Comparison of ENCODE assay signal across 10 cellular contexts in genomic region chr20:35410613-35411012, GRCh38. TPM values are rescaled to one million over a fixed set of nuclear protein-coding genes. Genes with fewer than 3 reads are reported as not detected.
A peak's percentile ranks its signal among the peaks of the same experiment; 100 is the strongest.
DNase-seq lines count a peak whose midpoint lies in the region; ATAC-seq and TF ChIP-seq lines count a peak whose summit lies in the region.
"Had no signal": no experiment of that assay in that cellular context is flagged by ENCODE, and none has a peak within 500 bp of the region (broad histone marks: within the 10 kb centered on the region; RNA-seq: fewer than 3 reads in every experiment).

No MANE protein-coding gene starts in this region.

- DNase-seq in T-helper 2 cell treated with Interferon-gamma antibody and Interleukin-4, amounts not matched to agents 5 μg/mL and 100 μg/mL, for 36 hours (ENCODE audit: low spot score), result no peak
- no peak for DNase-seq in T-helper 2 cell
- no peak for DNase-seq in RWPE1 (ENCODE audit: low spot score)
- DNase-seq in esophagus squamous epithelium (lab: John Stamatoyannopoulos, UW), result no peak
- DNase-seq in skeletal muscle cell (ENCODE audit: low read depth), result no peak
- DNase-seq in suprapubic skin (ENCODE audit: low spot score in 2 of 2), result no peak
- DNase-seq: activated CD4-positive, alpha-beta T cell treated with anti-CD3 and anti-CD28 coated beads for 48 hours had no signal

- H3K27ac ChIP-seq in RWPE1, result 0 out of 2 replicates have a peak overlapping the region, but pooled peaks have one; percentile 11
- no peak overlapping the region for H3K27ac ChIP-seq in esophagus squamous epithelium
- H3K27ac ChIP-seq in suprapubic skin, result no peak overlapping the region

- H3K27me3 ChIP-seq in esophagus squamous epithelium (no peaks in the 10 kb centered on the region), suprapubic skin (no peaks in the 10 kb centered on the region)
- H3K27me3 ChIP-seq: tibial nerve had no signal

- no peak for TF ChIP-seq EP300 in suprapubic skin (IDR thresholded peaks at IDR 0.05)

- H3K36me3 ChIP-seq in esophagus squamous epithelium, result peaks cover 6 to 47% (median 13%) of the 10 kb centered on the region in 3 donors
- peaks cover 37% of the 10 kb centered on the region for H3K36me3 ChIP-seq in suprapubic skin

- H3K27ac Mint-ChIP-seq in T-helper 2 cell treated with Interferon-gamma antibody and Interleukin-4, amounts not matched to agents 5 μg/mL and 100 μg/mL, for 36 hours, result peak overlapping the region; percentile 93

- H3K4me1 Mint-ChIP-seq in T-helper 2 cell treated with Interferon-gamma antibody and Interleukin-4, amounts not matched to agents 5 μg/mL and 100 μg/mL, for 36 hours (ENCODE audit: low read depth), result peaks cover 12% of the 10 kb centered on the region

- no peaks in the 10 kb centered on the region for H3K27me3 Mint-ChIP-seq in T-helper 2 cell treated with Interferon-gamma antibody and Interleukin-4, amounts not matched to agents 5 μg/mL and 100 μg/mL, for 36 hours (ENCODE audit: low read depth)

- peaks cover 7% of the 10 kb centered on the region for H3K9me3 Mint-ChIP-seq in T-helper 2 cell treated with Interferon-gamma antibody and Interleukin-4, amounts not matched to agents 5 μg/mL and 100 μg/mL, for 36 hours

- H3K4me3 ChIP-seq in esophagus squamous epithelium, result peak overlapping the region in 3 of 4 donors; percentile 79 to 85 (median 84)
- peak overlapping the region; percentile 94 for H3K4me3 ChIP-seq in skeletal muscle cell (ENCODE audit: low read depth, low read length)
- no peak overlapping the region for H3K4me3 ChIP-seq in suprapubic skin

- TF ChIP-seq CTCF in RWPE1 (conservative IDR thresholded peaks at IDR 0.05; ENCODE audit: low read depth) (no peak), esophagus squamous epithelium (IDR thresholded peaks at IDR 0.05) (no peak), suprapubic skin (IDR thresholded peaks at IDR 0.05) (no peak)

- POLR2A ChIA-PET in RWPE1 (lab: Yijun Ruan, JAX; ENCODE audit: low non-redundant PET), result interaction anchor here (0.6 kb wide), 2 partner anchors 103 to 373 kb away, joined by 3 to 4 read pairs; no protein-coding TSS in a partner anchor

- peaks cover 37% of the 10 kb centered on the region for H3K36me3 Mint-ChIP-seq in T-helper 2 cell treated with Interferon-gamma antibody and Interleukin-4, amounts not matched to agents 5 μg/mL and 100 μg/mL, for 36 hours (ENCODE audit: low read depth)

- CTCF ChIA-PET in RWPE1 (lab: Yijun Ruan, JAX), result interaction anchor here (1.2 kb wide), 1 partner anchor 107 kb away, joined by 4 read pairs; no protein-coding TSS in a partner anchor

- H3K9me3 ChIP-seq in esophagus squamous epithelium (no peaks in the 10 kb centered on the region), suprapubic skin (no peaks in the 10 kb centered on the region)

- H3K4me3 Mint-ChIP-seq in T-helper 2 cell treated with Interferon-gamma antibody and Interleukin-4, amounts not matched to agents 5 μg/mL and 100 μg/mL, for 36 hours, result peak overlapping the region; percentile 94

- no peak for ATAC-seq in HG03045 (IDR thresholded peaks at IDR 0.05; ENCODE audit: unreplicated experiment)
- ATAC-seq in HG03432 (IDR thresholded peaks at IDR 0.05; ENCODE audit: unreplicated experiment), result no peak

- 62 to 79% methylated on average over 3 to 4 of the region's 6 CpGs for WGBS in esophagus squamous epithelium, 2 donors
- WGBS in suprapubic skin, result 74% methylated on average over 6 of the region's 6 CpGs

- H3K4me1 ChIP-seq in esophagus squamous epithelium (peaks cover 9 to 20% (median 10%) of the 10 kb centered on the region in 3 donors), suprapubic skin (peaks cover 12% of the 10 kb centered on the region)

- intact Hi-C loops in esophagus squamous epithelium (cut with DNase I), result no loop called here

- no peak for TF ChIP-seq POLR2A in esophagus squamous epithelium (IDR thresholded peaks at IDR 0.05)
- no peak for TF ChIP-seq POLR2A in suprapubic skin (IDR thresholded peaks at IDR 0.05)

RNA-seq across cellular contexts. Expression of gene UQCC1, which starts 1.2 kb away (rescaled TPM):
- 10 to 100 TPM; 13.2 to 28.2 (median 23.0) TPM for total RNA-seq in esophagus squamous epithelium
- 10 to 100 TPM; 22.5 to 85.7 (median 32.1) TPM for total RNA-seq in suprapubic skin

RNA-seq across cellular contexts. Expression of gene GDF5, which starts 27.4 kb away (rescaled TPM):
- under 1 TPM in 1 of 4 donors, not detected in 3; 0.38 TPM for total RNA-seq in esophagus squamous epithelium
- total RNA-seq in suprapubic skin, result not detected

RNA-seq across cellular contexts. Expression of gene CEP250, which starts 44.8 kb away (rescaled TPM):
- total RNA-seq in esophagus squamous epithelium (10 to 100 TPM; 10.6 to 22.7 (median 16.6) TPM), suprapubic skin (10 to 100 TPM; 18.8 to 55.4 (median 27.1) TPM)
